Comparison of ENCODE assay signal across 1 cellular context in genomic region chr17:5464717-5465507, GRCh38.
TF ChIP-seq lines count a peak whose summit lies in the region.

No MANE protein-coding gene starts in this region.

TF ChIP-seq in HepG2, 621 proteins besides CTCF, POLR2A, EP300 and RAD21 (continued from another document and continues in another):
- TF ChIP-seq ZKSCAN8 (CRISPR knock-in tag; IDR thresholded peaks at IDR 0.05; ENCODE audit: borderline replicate concordance), result 0 out of 2 replicates have a peak, but pooled peaks have one; percentile 21
- peak; percentile 56 for TF ChIP-seq ZNF687 (CRISPR knock-in tag; IDR thresholded peaks at IDR 0.05)
- peak; percentile 41; the same call in 1 of the 2 replicates for TF ChIP-seq MAX (IDR thresholded peaks at IDR 0.05)
- TF ChIP-seq BRF2 (CRISPR knock-in tag; IDR thresholded peaks at IDR 0.05), result no peak
- TF ChIP-seq HES4 (CRISPR knock-in tag; IDR thresholded peaks at IDR 0.05; ENCODE audit: borderline replicate concordance), result no peak
- TF ChIP-seq ZNF234 (CRISPR knock-in tag; conservative IDR thresholded peaks at IDR 0.05), result no peak
- no peak; the same call in 1 of the 2 replicates for TF ChIP-seq SP5 (CRISPR knock-in tag; IDR thresholded peaks at IDR 0.05; ENCODE audit: borderline replicate concordance, low read depth)
- peak; percentile 71 for TF ChIP-seq HNF4A (CRISPR knock-in tag; IDR thresholded peaks at IDR 0.05)
- no peak for TF ChIP-seq ZSCAN12 (CRISPR knock-in tag; IDR thresholded peaks at IDR 0.05)
- TF ChIP-seq MNT (IDR thresholded peaks at IDR 0.05), result no peak
- peak; percentile 83 for TF ChIP-seq SAP130 (CRISPR knock-in tag; IDR thresholded peaks at IDR 0.05; ENCODE audit: low read depth)
- no peak for TF ChIP-seq SMARCE1 (IDR thresholded peaks at IDR 0.05; ENCODE audit: borderline replicate concordance)
- TF ChIP-seq PAWR (CRISPR knock-in tag; IDR thresholded peaks at IDR 0.05; ENCODE audit: borderline replicate concordance), result no peak
- TF ChIP-seq ZNF558 (CRISPR knock-in tag; IDR thresholded peaks at IDR 0.05; ENCODE audit: borderline replicate concordance), result no peak
- TF ChIP-seq ZNF788 (CRISPR knock-in tag; IDR thresholded peaks at IDR 0.05; ENCODE audit: borderline replicate concordance), result no peak
- peak; percentile 62; the same call in 1 of the 2 replicates for TF ChIP-seq CREM (IDR thresholded peaks at IDR 0.05)
- no peak for TF ChIP-seq CREM (CRISPR knock-in tag; IDR thresholded peaks at IDR 0.05)
- no peak for TF ChIP-seq GABPA (IDR thresholded peaks at IDR 0.05; ENCODE audit: low read depth, low read length)
- no peak for TF ChIP-seq GABPA (CRISPR knock-in tag; IDR thresholded peaks at IDR 0.05; ENCODE audit: low read depth)
- no peak for TF ChIP-seq ZNF841 (CRISPR knock-in tag; IDR thresholded peaks at IDR 0.05; ENCODE audit: borderline replicate concordance)
- TF ChIP-seq JUNB (CRISPR knock-in tag; IDR thresholded peaks at IDR 0.05; ENCODE audit: borderline replicate concordance), result no peak
- TF ChIP-seq ARID4A (CRISPR knock-in tag; IDR thresholded peaks at IDR 0.05; ENCODE audit: borderline replicate concordance), result peak; percentile 26; the same call in 1 of the 2 replicates
- TF ChIP-seq ISL2 (CRISPR knock-in tag; IDR thresholded peaks at IDR 0.05), result 0 out of 2 replicates have a peak, but pooled peaks have one; percentile 55
- TF ChIP-seq ZNF318 (CRISPR knock-in tag; IDR thresholded peaks at IDR 0.05), result no peak
- TF ChIP-seq TAF1 (CRISPR knock-in tag; IDR thresholded peaks at IDR 0.05), result no peak
- TF ChIP-seq ZNF143 (CRISPR knock-in tag; IDR thresholded peaks at IDR 0.05), result no peak
- TF ChIP-seq SNAPC5 (CRISPR knock-in tag; IDR thresholded peaks at IDR 0.05; ENCODE audit: borderline replicate concordance), result no peak
- no peak for TF ChIP-seq ZNF557 (CRISPR knock-in tag; IDR thresholded peaks at IDR 0.05)
- TF ChIP-seq FOXO1 (CRISPR knock-in tag; IDR thresholded peaks at IDR 0.05), result no peak
- no peak for TF ChIP-seq ZSCAN25 (CRISPR knock-in tag; IDR thresholded peaks at IDR 0.05)
- TF ChIP-seq ZNF446 (CRISPR knock-in tag; IDR thresholded peaks at IDR 0.05), result no peak
- TF ChIP-seq ISX (CRISPR knock-in tag; conservative IDR thresholded peaks at IDR 0.05), result no peak
- TF ChIP-seq IRF2 (CRISPR knock-in tag; IDR thresholded peaks at IDR 0.05), result 0 out of 2 replicates have a peak, but pooled peaks have one; percentile 18
- no peak for TF ChIP-seq RBM22 (optimal IDR thresholded peaks at IDR 0.05; ENCODE audit: low read length)
- no peak for TF ChIP-seq THAP7 (CRISPR knock-in tag; IDR thresholded peaks at IDR 0.05)
- no peak for TF ChIP-seq TSC22D2 (CRISPR knock-in tag; IDR thresholded peaks at IDR 0.05; ENCODE audit: borderline replicate concordance)
- peak; percentile 43; the same call in 1 of the 2 replicates for TF ChIP-seq GATAD2A (CRISPR knock-in tag; IDR thresholded peaks at IDR 0.05)
- no peak for TF ChIP-seq HDAC6 (IDR thresholded peaks at IDR 0.05; ENCODE audit: low read depth, low read length)
